25 cellular contexts compared by ENCODE assay signal in the genomic region with DNA sequence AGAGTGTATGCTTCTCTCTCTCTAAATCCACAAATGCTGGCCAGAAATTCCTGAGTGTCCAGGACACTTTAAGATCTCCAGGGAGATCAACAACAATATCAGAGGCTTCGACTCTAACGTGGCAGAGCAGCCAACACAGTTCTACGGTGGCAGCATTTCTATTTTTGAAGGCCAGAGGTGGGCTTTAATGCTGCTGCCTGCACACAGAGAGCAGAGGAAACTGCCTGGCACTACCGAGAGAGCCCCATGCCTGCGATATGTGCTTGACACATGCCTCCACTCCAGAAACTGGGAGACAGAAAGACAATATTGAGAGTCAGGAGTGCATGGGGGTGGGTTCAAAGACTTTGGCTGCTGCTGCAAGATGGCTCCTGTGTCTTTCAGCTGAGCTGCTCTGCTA.
"Had no signal": no experiment of that assay in that cellular context is flagged by ENCODE, and none has a peak within 500 bp of the region (broad histone marks: within the 10 kb centered on the region; RNA-seq: fewer than 3 reads in every experiment).

No MANE protein-coding gene starts in this region.

- H3K9me3 Mint-ChIP-seq: activated CD4-positive, alpha-beta T cell treated with anti-CD3 and anti-CD28 coated beads, Interleukin-2, amount 10 ng/mL, durations not matched to agents 7 days and 5 days; activated CD8-positive, alpha-beta T cell treated with anti-CD3 and anti-CD28 coated beads for 36 hours; activated T-cell treated with anti-CD3 and anti-CD28 coated beads, Interleukin-2, amount 50 U/mL, for 4 hours; activated T-helper 17 cell treated with anti-CD3 and anti-CD28 coated beads, Interleukin-2, amount 50 U/mL, for 72 hours; effector memory CD8-positive, alpha-beta T cell had no signal

- DNase-seq: activated CD4-positive, alpha-beta T cell treated with anti-CD3 and anti-CD28 coated beads for 36 hours; activated CD4-positive, alpha-beta T cell treated with anti-CD3 and anti-CD28 coated beads, Interleukin-2, amount 10 ng/mL, durations not matched to agents 7 days and 5 days; activated CD4-positive, alpha-beta T cell treated with anti-CD3 and anti-CD28 coated beads, Interleukin-2, amount 50 U/mL, for 48 hours; activated CD4-positive, CD25-positive, alpha-beta regulatory T cell; activated CD4-positive, CD25-positive, alpha-beta regulatory T cell treated with anti-CD3 and anti-CD28 coated beads, Interleukin-2, amount 50 U/mL, for 72 hours; activated CD8-positive, alpha-beta memory T cell treated with anti-CD3 and anti-CD28 coated beads for 24 hours; activated CD8-positive, alpha-beta T cell treated with anti-CD3 and anti-CD28 coated beads for 36 hours; activated effector memory CD4-positive, alpha-beta T cell treated with Interleukin-2 at 50 U/mL for 16 hours; activated gamma-delta T cell treated with Interleukin-2 at 50 U/mL for 16 hours; activated naive CD4-positive, alpha-beta T cell treated with anti-CD3 and anti-CD28 coated beads, Interleukin-2, amount 50 U/mL, for 16 hours; activated naive CD4-positive, alpha-beta T cell treated with Interleukin-2 at 50 U/mL for 16 hours; activated T-cell treated with anti-CD3 and anti-CD28 coated beads, Interleukin-2, amount 50 U/mL, for 4 hours; amniotic stem cell; anterior cingulate cortex; caudate nucleus; cortex of kidney; dermis blood vessel endothelial cell; effector CD4-positive, alpha-beta T cell; effector memory CD8-positive, alpha-beta T cell; esophagus squamous epithelium; glutamatergic neuron; T-helper 2 cell had no signal

- H3K4me3 Mint-ChIP-seq: activated CD4-positive, alpha-beta T cell treated with anti-CD3 and anti-CD28 coated beads for 36 hours; activated CD4-positive, alpha-beta T cell treated with anti-CD3 and anti-CD28 coated beads, Interleukin-2, amount 10 ng/mL, durations not matched to agents 7 days and 5 days; activated CD8-positive, alpha-beta T cell treated with anti-CD3 and anti-CD28 coated beads for 36 hours; activated naive CD8-positive, alpha-beta T cell; activated T-cell treated with anti-CD3 and anti-CD28 coated beads, Interleukin-2, amount 50 U/mL, for 4 hours; activated T-helper 17 cell treated with anti-CD3 and anti-CD28 coated beads, Interleukin-2, amount 50 U/mL, for 72 hours; effector memory CD8-positive, alpha-beta T cell had no signal

- H3K27ac Mint-ChIP-seq: activated CD4-positive, alpha-beta T cell treated with anti-CD3 and anti-CD28 coated beads for 36 hours; activated CD4-positive, alpha-beta T cell treated with anti-CD3 and anti-CD28 coated beads, Interleukin-2, amount 10 ng/mL, durations not matched to agents 7 days and 5 days; activated CD8-positive, alpha-beta T cell treated with anti-CD3 and anti-CD28 coated beads for 36 hours; activated naive CD8-positive, alpha-beta T cell; activated T-helper 17 cell treated with anti-CD3 and anti-CD28 coated beads, Interleukin-2, amount 50 U/mL, for 72 hours; effector memory CD8-positive, alpha-beta T cell had no signal

- ATAC-seq: activated CD4-positive, alpha-beta T cell treated with anti-CD3 and anti-CD28 coated beads for 36 hours; activated CD8-positive, alpha-beta T cell treated with anti-CD3 and anti-CD28 coated beads for 36 hours; activated T-cell treated with anti-CD3 and anti-CD28 coated beads, Interleukin-2, amount 50 U/mL, for 4 hours; activated T-helper 17 cell treated with anti-CD3 and anti-CD28 coated beads, Interleukin-2, amount 50 U/mL, for 72 hours; effector memory CD8-positive, alpha-beta T cell had no signal

- H3K4me1 Mint-ChIP-seq: activated CD4-positive, alpha-beta T cell treated with anti-CD3 and anti-CD28 coated beads for 36 hours; activated CD4-positive, alpha-beta T cell treated with anti-CD3 and anti-CD28 coated beads, Interleukin-2, amount 10 ng/mL, durations not matched to agents 7 days and 5 days; activated T-helper 17 cell treated with anti-CD3 and anti-CD28 coated beads, Interleukin-2, amount 50 U/mL, for 72 hours had no signal

- H3K27ac ChIP-seq: epithelial cell of prostate, esophagus squamous epithelium had no signal

- H3K4me3 ChIP-seq: esophagus squamous epithelium had no signal

- H3K36me3 ChIP-seq: esophagus squamous epithelium had no signal

- H3K36me3 Mint-ChIP-seq: activated naive CD8-positive, alpha-beta T cell had no signal

- H3K9me3 ChIP-seq: esophagus squamous epithelium had no signal
